ENCODE assay signal across 8 cellular contexts in genomic region chr3:129439817-129440647, GRCh38. TPM values are rescaled to one million over a fixed set of nuclear protein-coding genes. Genes with fewer than 3 reads are reported as not detected.
DNase-seq lines count a peak whose midpoint lies in the region; ATAC-seq and TF ChIP-seq lines count a peak whose summit lies in the region.

IFT122 (plus strand) TSS chr3:129440224; CDS start chr3:129440331, 107 bp downstream.
MBD4 (minus strand) TSS chr3:129439948; CDS start chr3:129439833, 115 bp downstream.

- TF ChIP-seq CTCF in GM12865 (IDR thresholded peaks at IDR 0.05; ENCODE audit: insufficient read depth, low read depth, low read length, missing control alignments) = no peak
- no peak for TF ChIP-seq CTCF in osteocyte (IDR thresholded peaks at IDR 0.05)

- H3K36me3 Mint-ChIP-seq in osteocyte (ENCODE audit: unreplicated experiment) = peaks cover 21% of the 10 kb centered on the region

- ATAC-seq in HG02759 (IDR thresholded peaks at IDR 0.05; ENCODE audit: unreplicated experiment) = peak; percentile 92

- DNase-seq in GM12865 (ENCODE audit: low read depth) (peak; percentile 100), NCI-H1417 (lab: John Stamatoyannopoulos, UW) (peak; percentile 99 to 100 (median 100)), SW 1271 (lab: John Stamatoyannopoulos, UW) (peak; percentile 99), head of caudate nucleus (peak; percentile 91 to 98 (median 96)), osteocyte (ENCODE audit: extremely low spot score, unreplicated experiment) (peak; percentile 99)
- DNase-seq in activated naive CD8-positive, alpha-beta T cell treated with anti-CD3 and anti-CD28 coated beads, Interleukin-2, amount 50 U/mL, for 16 hours (ENCODE audit: low read depth, low spot score) = peak; percentile 99

- under 1% methylated on average over 77 of the region's 77 CpGs for WGBS in thymus

- peaks cover 13% of the 10 kb centered on the region for H3K4me1 ChIP-seq in thymus (ENCODE audit: control insufficient read depth, insufficient read depth, low read length)

- H3K27me3 Mint-ChIP-seq in osteocyte (ENCODE audit: unreplicated experiment) = no peaks in the 10 kb centered on the region

- peak within 1 kb of the TSS; percentile 94 for H3K27ac Mint-ChIP-seq in osteocyte (ENCODE audit: unreplicated experiment)

- intact Hi-C loops in head of caudate nucleus (cut with DNase I) = no loop called here

- H3K27ac ChIP-seq in thymus (ENCODE audit: low read depth) = peak within 1 kb of the TSS; percentile 98

- H3K27me3 ChIP-seq in thymus (ENCODE audit: control insufficient read depth, insufficient read depth) = no peaks in the 10 kb centered on the region

- peak within 1 kb of the TSS; percentile 95 for H3K4me3 Mint-ChIP-seq in osteocyte (ENCODE audit: unreplicated experiment)

- H3K9me3 Mint-ChIP-seq in osteocyte (ENCODE audit: unreplicated experiment) = no peaks in the 10 kb centered on the region

- no peaks in the 10 kb centered on the region for H3K36me3 ChIP-seq in thymus (ENCODE audit: control insufficient read depth, insufficient read depth)

- H3K4me1 Mint-ChIP-seq in osteocyte (ENCODE audit: unreplicated experiment) = peaks cover 55% of the 10 kb centered on the region

- no peaks in the 10 kb centered on the region for H3K9me3 ChIP-seq in thymus (ENCODE audit: control insufficient read depth)

- H3K4me3 ChIP-seq in GM12865 (ENCODE audit: low read depth, low read length) (peak within 1 kb of the TSS; percentile 96), thymus (ENCODE audit: low read length) (peak within 1 kb of the TSS; percentile 97)

RNA-seq across cellular contexts. Expression of gene IFT122, which starts in this region (rescaled TPM):
- 23.2 and 25.9 TPM in 2 replicates for total RNA-seq in osteocyte
- 10.0 TPM for polyA plus RNA-seq in thymus

RNA-seq across cellular contexts. Expression of gene MBD4, which starts in this region (rescaled TPM):
- total RNA-seq in osteocyte = 23.1 and 24.2 TPM in 2 replicates
- polyA plus RNA-seq in thymus = 28.8 TPM

Comparison
In these comparisons a context has a peak if more than half of its experiments do, and no peak if none do; other contexts are left out.
1. Peak in every context shown above with its lines: DNase-seq, ATAC-seq, H3K4me3 ChIP-seq and H3K27ac ChIP-seq.